ENCODE assay signal across 28 cellular contexts in genomic region chr6:159196430-159196829, GRCh38. TPM values are rescaled to one million over a fixed set of nuclear protein-coding genes. Genes with fewer than 3 reads are reported as not detected.
"Had no signal": no experiment of that assay in that cellular context is flagged by ENCODE, and none has a peak within 500 bp of the region (broad histone marks: within the 10 kb centered on the region; RNA-seq: fewer than 3 reads in every experiment).

No MANE protein-coding gene starts in this region.

- H3K27me3 ChIP-seq: ascending aorta had no signal

- H3K27ac ChIP-seq: ascending aorta, SJCRH30, VCaP had no signal

- H3K4me1 Mint-ChIP-seq: activated CD4-positive, alpha-beta T cell treated with anti-CD3 and anti-CD28 coated beads, Interleukin-2, amount 10 ng/mL, durations not matched to agents 7 days and 5 days; activated naive CD8-positive, alpha-beta T cell treated with anti-CD3 and anti-CD28 coated beads, Interleukin-2, amount 50 U/mL, for 24 hours; brain; central memory CD8-positive, alpha-beta T cell had no signal

- FAIRE-seq: K562 had no signal

- H3K36me3 Mint-ChIP-seq: activated CD4-positive, alpha-beta memory T cell treated with anti-CD3 and anti-CD28 coated beads for 36 hours; activated naive CD4-positive, alpha-beta T cell treated with anti-CD3 and anti-CD28 coated beads, Interleukin-2, amount 50 U/mL, for 72 hours; brain had no signal

- H3K36me3 ChIP-seq: ascending aorta, SJCRH30 had no signal

- H3K27ac Mint-ChIP-seq: activated CD4-positive, alpha-beta memory T cell treated with anti-CD3 and anti-CD28 coated beads for 36 hours; activated CD4-positive, alpha-beta T cell treated with anti-CD3 and anti-CD28 coated beads, Interleukin-2, amount 10 ng/mL, durations not matched to agents 7 days and 5 days; activated naive CD4-positive, alpha-beta T cell treated with anti-CD3 and anti-CD28 coated beads, Interleukin-2, amount 50 U/mL, for 72 hours; activated naive CD8-positive, alpha-beta T cell treated with anti-CD3 and anti-CD28 coated beads, Interleukin-2, amount 50 U/mL, for 24 hours; brain; T-helper 1 cell treated with Interleukin-12 subunit alpha and Interleukin-12 subunit beta and Interleukin-4 antibody, amounts not matched to agents 30 μg/mL and 1 μg/mL, for 36 hours had no signal

- H3K9me3 Mint-ChIP-seq: activated CD4-positive, alpha-beta memory T cell treated with anti-CD3 and anti-CD28 coated beads for 36 hours; activated CD4-positive, alpha-beta T cell treated with anti-CD3 and anti-CD28 coated beads, Interleukin-2, amount 10 ng/mL, durations not matched to agents 7 days and 5 days; activated naive CD4-positive, alpha-beta T cell treated with anti-CD3 and anti-CD28 coated beads, Interleukin-2, amount 50 U/mL, for 72 hours; activated naive CD8-positive, alpha-beta T cell treated with anti-CD3 and anti-CD28 coated beads, Interleukin-2, amount 50 U/mL, for 24 hours; activated T-cell treated with anti-CD3 and anti-CD28 coated beads, Interleukin-2, amount 50 U/mL, for 4 hours; brain; central memory CD8-positive, alpha-beta T cell; T-helper 1 cell treated with Interleukin-12 subunit alpha and Interleukin-12 subunit beta and Interleukin-4 antibody, amounts not matched to agents 30 μg/mL and 1 μg/mL, for 36 hours had no signal

- DNase-seq: activated CD4-positive, alpha-beta memory T cell treated with anti-CD3 and anti-CD28 coated beads for 36 hours; activated CD4-positive, alpha-beta T cell treated with anti-CD3 and anti-CD28 coated beads, Interleukin-2, amount 10 ng/mL, durations not matched to agents 7 days and 5 days; activated CD4-positive, CD25-positive, alpha-beta regulatory T cell; activated CD8-positive, alpha-beta memory T cell treated with anti-CD3 and anti-CD28 coated beads for 24 hours; activated effector memory CD4-positive, alpha-beta T cell treated with anti-CD3 and anti-CD28 coated beads, Interleukin-2, amount 50 U/mL, for 16 hours; activated naive CD4-positive, alpha-beta T cell treated with Interleukin-2 at 50 U/mL for 16 hours; activated naive CD8-positive, alpha-beta T cell treated with anti-CD3 and anti-CD28 coated beads, Interleukin-2, amount 50 U/mL, for 24 hours; activated T-cell treated with anti-CD3 and anti-CD28 coated beads, Interleukin-2, amount 50 U/mL, for 4 hours; amniotic stem cell; Kasumi-1; NCI-H1105; NCI-H1436; NCI-H1694 treated with DMSO at 0.1 percent for 48 hours; NCI-H2029 treated with DMSO at 0.1 percent for 48 hours; NCI-H345; NCI-H510A; NCI-H526 treated with DMSO at 0.1 percent for 48 hours; NCI-H82; SJCRH30; T-helper 9 cell had no signal

- ATAC-seq: activated naive CD8-positive, alpha-beta T cell treated with anti-CD3 and anti-CD28 coated beads, Interleukin-2, amount 50 U/mL, for 24 hours; activated T-cell treated with anti-CD3 and anti-CD28 coated beads, Interleukin-2, amount 50 U/mL, for 4 hours; K562 had no signal

- H3K4me3 Mint-ChIP-seq: activated CD4-positive, alpha-beta memory T cell treated with anti-CD3 and anti-CD28 coated beads for 36 hours; activated CD4-positive, alpha-beta T cell treated with anti-CD3 and anti-CD28 coated beads, Interleukin-2, amount 10 ng/mL, durations not matched to agents 7 days and 5 days; activated naive CD8-positive, alpha-beta T cell treated with anti-CD3 and anti-CD28 coated beads, Interleukin-2, amount 50 U/mL, for 24 hours; activated T-cell treated with anti-CD3 and anti-CD28 coated beads, Interleukin-2, amount 50 U/mL, for 4 hours; brain; central memory CD8-positive, alpha-beta T cell; T-helper 1 cell treated with Interleukin-12 subunit alpha and Interleukin-12 subunit beta and Interleukin-4 antibody, amounts not matched to agents 30 μg/mL and 1 μg/mL, for 36 hours had no signal

- H3K9me3 ChIP-seq: ascending aorta, SJCRH30 had no signal

- H3K4me3 ChIP-seq: ascending aorta, K562, SJCRH30 had no signal

- H3K4me1 ChIP-seq: ascending aorta, SJCRH30 had no signal

RNA-seq across cellular contexts. Expression of gene FNDC1, which starts 27.2 kb away (rescaled TPM):
- total RNA-seq: activated CD4-positive, alpha-beta memory T cell treated with anti-CD3 and anti-CD28 coated beads for 36 hours; activated CD4-positive, alpha-beta T cell treated with anti-CD3 and anti-CD28 coated beads, Interleukin-2, amount 10 ng/mL, durations not matched to agents 7 days and 5 days; K562; RPMI7951; SJCRH30 had no signal
